27 cellular contexts compared by ENCODE assay signal in the genomic region with DNA sequence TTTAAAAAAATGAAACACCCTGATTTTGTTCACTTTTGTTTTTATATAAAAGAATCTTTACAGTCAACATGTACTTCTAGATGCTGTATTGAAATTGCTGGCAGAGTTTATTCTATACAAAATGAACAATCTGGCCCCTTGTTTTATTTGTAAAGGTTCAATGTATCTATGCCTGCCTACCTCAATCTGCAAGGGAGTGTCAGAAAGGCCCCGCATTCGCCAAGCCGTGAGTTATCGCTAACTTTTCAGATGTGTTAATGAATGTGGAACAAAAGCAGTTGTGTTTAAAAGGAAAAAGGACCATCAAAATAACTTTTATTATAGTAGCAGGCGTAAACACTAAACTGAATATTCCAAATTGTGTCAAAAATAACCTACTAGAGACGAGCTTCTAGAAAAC.
"Had no signal": no experiment of that assay in that cellular context is flagged by ENCODE, and none has a peak within 500 bp of the region (broad histone marks: within the 10 kb centered on the region; RNA-seq: fewer than 3 reads in every experiment).

No MANE protein-coding gene starts in this region.

- H3K4me3 Mint-ChIP-seq: activated CD4-positive, alpha-beta T cell treated with anti-CD3 and anti-CD28 coated beads, Interleukin-2, amount 10 ng/mL, durations not matched to agents 7 days and 5 days; activated naive CD4-positive, alpha-beta T cell treated with anti-CD3 and anti-CD28 coated beads, Interleukin-2, amount 50 U/mL, for 24 hours; nephron; stimulated activated naive B cell treated with anti-CD40 and anti-IgM and Interleukin-4, amounts not matched to agents 10 μg/mL and 1 μg/mL and 100 μg/mL, for 72 hours had no signal

- H3K27me3 Mint-ChIP-seq: activated CD4-positive, alpha-beta T cell treated with anti-CD3 and anti-CD28 coated beads, Interleukin-2, amount 10 ng/mL, durations not matched to agents 7 days and 5 days; activated naive CD4-positive, alpha-beta T cell treated with anti-CD3 and anti-CD28 coated beads, Interleukin-2, amount 50 U/mL, for 24 hours; stimulated activated naive B cell treated with anti-CD40 and anti-IgM and Interleukin-4, amounts not matched to agents 10 μg/mL and 1 μg/mL and 100 μg/mL, for 72 hours had no signal

- H3K27ac Mint-ChIP-seq: activated CD4-positive, alpha-beta T cell treated with anti-CD3 and anti-CD28 coated beads, Interleukin-2, amount 10 ng/mL, durations not matched to agents 7 days and 5 days; activated T-helper 2 cell treated with anti-CD3 and anti-CD28 coated beads, Interferon-gamma antibody, Interleukin-2, Interleukin-4, amounts not matched to agents 10 μg/mL and 5 μg/mL and 100 μg/mL, durations not matched to agents 14 hours and 24 hours and 36 hours; nephron; stimulated activated naive B cell treated with anti-CD40 and anti-IgM and Interleukin-4, amounts not matched to agents 10 μg/mL and 1 μg/mL and 100 μg/mL, for 72 hours had no signal

- ATAC-seq: sciatic nerve; stimulated activated naive B cell treated with anti-CD40 and anti-IgM and Interleukin-4, amounts not matched to agents 10 μg/mL and 1 μg/mL and 100 μg/mL, for 72 hours; upper lobe of right lung had no signal

- H3K4me3 ChIP-seq: esophagus squamous epithelium, hepatocyte, left ventricle myocardium inferior, lung, skin epidermis, stomach, tibial artery, upper lobe of right lung had no signal

- H3K27me3 ChIP-seq: esophagus squamous epithelium, hepatocyte, stomach, tibial artery, upper lobe of right lung had no signal

- H3K9me3 Mint-ChIP-seq: activated CD4-positive, alpha-beta T cell treated with anti-CD3 and anti-CD28 coated beads, Interleukin-2, amount 10 ng/mL, durations not matched to agents 7 days and 5 days; activated naive CD4-positive, alpha-beta T cell treated with anti-CD3 and anti-CD28 coated beads, Interleukin-2, amount 50 U/mL, for 24 hours; activated T-helper 2 cell treated with anti-CD3 and anti-CD28 coated beads, Interferon-gamma antibody, Interleukin-2, Interleukin-4, amounts not matched to agents 10 μg/mL and 5 μg/mL and 100 μg/mL, durations not matched to agents 14 hours and 24 hours and 36 hours; nephron; stimulated activated naive B cell treated with anti-CD40 and anti-IgM and Interleukin-4, amounts not matched to agents 10 μg/mL and 1 μg/mL and 100 μg/mL, for 72 hours had no signal

- DNase-seq: activated CD4-positive, alpha-beta T cell treated with anti-CD3 and anti-CD28 coated beads for 1 hour; activated CD4-positive, alpha-beta T cell treated with anti-CD3 and anti-CD28 coated beads, Interleukin-2, amount 10 ng/mL, durations not matched to agents 7 days and 5 days; anterior cingulate cortex; dermis blood vessel endothelial cell; effector CD4-positive, alpha-beta T cell; esophagus squamous epithelium; foreskin melanocyte; islet precursor cell; left ventricle myocardium inferior; mesendoderm; retina; stimulated activated CD4-positive, alpha-beta T cell treated with anti-CD3 and anti-CD28 coated beads, Interleukin-12 subunit alpha, Interleukin-12 subunit beta, amount 100 ng/mL, for 4 hours; stimulated activated CD4-positive, alpha-beta T cell treated with anti-CD3 and anti-CD28 coated beads, Interleukin-4, amount 100 ng/mL, for 4 hours; stimulated activated CD8-positive, alpha-beta memory T cell treated with anti-CD3 and anti-CD28 coated beads, Interleukin-4, amount 100 ng/mL, for 48 hours; stimulated activated naive B cell treated with anti-CD40 and anti-IgM and Interleukin-4, amounts not matched to agents 10 μg/mL and 1 μg/mL and 100 μg/mL, for 72 hours; stomach; T-helper 1 cell; T1000; tibial artery; upper lobe of right lung had no signal

- H3K9me3 ChIP-seq: esophagus squamous epithelium, left ventricle myocardium inferior, stomach, tibial artery, upper lobe of right lung had no signal

- H3K27ac ChIP-seq: esophagus squamous epithelium, hepatocyte, left ventricle myocardium inferior, skin epidermis, stomach, tibial artery, upper lobe of right lung had no signal
